ENCODE assay signal across 13 cellular contexts in the genomic region with DNA sequence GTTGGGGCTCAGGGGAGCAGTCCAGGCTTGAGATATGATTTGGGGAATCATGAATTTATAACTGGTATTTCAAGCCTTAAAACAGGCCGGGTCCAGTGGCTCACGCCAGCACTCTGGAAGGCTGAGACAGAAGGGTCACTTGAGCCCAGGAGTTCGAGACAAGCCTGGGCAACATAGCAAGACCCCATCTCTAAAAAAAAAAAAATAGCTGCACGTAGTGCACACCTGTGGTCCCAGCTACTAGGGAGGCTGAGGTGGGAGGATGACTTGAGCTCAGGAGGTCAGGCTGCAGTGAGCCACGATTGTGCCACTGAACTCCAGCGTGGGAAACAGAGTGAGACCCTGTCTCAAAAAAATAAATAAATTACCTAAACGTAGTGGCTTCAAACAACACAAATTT.
"Had no signal": no experiment of that assay in that cellular context is flagged by ENCODE, and none has a peak within 500 bp of the region (broad histone marks: within the 10 kb centered on the region; RNA-seq: fewer than 3 reads in every experiment).

No MANE protein-coding gene starts in this region.

- H3K27ac ChIP-seq: ascending aorta, left ventricle myocardium inferior, right atrium auricular region had no signal

- DNase-seq: activated CD4-positive, alpha-beta T cell treated with anti-CD3 and anti-CD28 coated beads, Interleukin-2, amount 10 ng/mL, durations not matched to agents 24 days and 14 days; activated CD4-positive, CD25-positive, alpha-beta regulatory T cell; activated CD8-positive, alpha-beta memory T cell treated with anti-CD3 and anti-CD28 coated beads for 24 hours; activated naive CD4-positive, alpha-beta T cell treated with anti-CD3 and anti-CD28 coated beads, Interleukin-2, amount 10 ng/mL, durations not matched to agents 7 days and 5 days; left ventricle myocardium inferior; occipital lobe; stimulated activated naive CD8-positive, alpha-beta T cell treated with anti-CD3 and anti-CD28 coated beads, Interleukin-15, Interleukin-2, amounts not matched to agents 100 U/mL and 50 U/mL, for 24 hours had no signal

- H3K4me3 Mint-ChIP-seq: activated CD4-positive, alpha-beta T cell treated with anti-CD3 and anti-CD28 coated beads, Interleukin-2, amount 10 ng/mL, durations not matched to agents 24 days and 14 days; activated naive CD4-positive, alpha-beta T cell treated with anti-CD3 and anti-CD28 coated beads, Interleukin-2, amount 10 ng/mL, durations not matched to agents 7 days and 5 days; activated T-helper 1 cell treated with anti-CD3 and anti-CD28 coated beads, Interleukin-12 subunit alpha, Interleukin-12 subunit beta, Interleukin-2, Interleukin-4 antibody, amounts not matched to agents 30 ng/mL and 10 ng/mL and 1 ng/mL, durations not matched to agents 14 hours and 24 hours and 36 hours; memory B cell; nephron; T-helper 2 cell treated with Interferon-gamma antibody and Interleukin-4, amounts not matched to agents 5 μg/mL and 100 μg/mL, for 36 hours had no signal

- H3K27ac Mint-ChIP-seq: activated CD4-positive, alpha-beta T cell treated with anti-CD3 and anti-CD28 coated beads, Interleukin-2, amount 10 ng/mL, durations not matched to agents 24 days and 14 days; activated naive CD4-positive, alpha-beta T cell treated with anti-CD3 and anti-CD28 coated beads, Interleukin-2, amount 10 ng/mL, durations not matched to agents 7 days and 5 days; activated T-helper 1 cell treated with anti-CD3 and anti-CD28 coated beads, Interleukin-12 subunit alpha, Interleukin-12 subunit beta, Interleukin-2, Interleukin-4 antibody, amounts not matched to agents 30 ng/mL and 10 ng/mL and 1 ng/mL, durations not matched to agents 14 hours and 24 hours and 36 hours; memory B cell; T-helper 2 cell treated with Interferon-gamma antibody and Interleukin-4, amounts not matched to agents 5 μg/mL and 100 μg/mL, for 36 hours had no signal

- H3K27me3 Mint-ChIP-seq: activated CD4-positive, alpha-beta T cell treated with anti-CD3 and anti-CD28 coated beads, Interleukin-2, amount 10 ng/mL, durations not matched to agents 24 days and 14 days had no signal

- ATAC-seq: stimulated activated naive CD8-positive, alpha-beta T cell treated with anti-CD3 and anti-CD28 coated beads, Interleukin-15, Interleukin-2, amounts not matched to agents 100 U/mL and 50 U/mL, for 24 hours had no signal

- H3K9me3 Mint-ChIP-seq: activated CD4-positive, alpha-beta T cell treated with anti-CD3 and anti-CD28 coated beads, Interleukin-2, amount 10 ng/mL, durations not matched to agents 24 days and 14 days; activated naive CD4-positive, alpha-beta T cell treated with anti-CD3 and anti-CD28 coated beads, Interleukin-2, amount 10 ng/mL, durations not matched to agents 7 days and 5 days; activated T-helper 1 cell treated with anti-CD3 and anti-CD28 coated beads, Interleukin-12 subunit alpha, Interleukin-12 subunit beta, Interleukin-2, Interleukin-4 antibody, amounts not matched to agents 30 ng/mL and 10 ng/mL and 1 ng/mL, durations not matched to agents 14 hours and 24 hours and 36 hours; memory B cell; nephron; T-helper 2 cell treated with Interferon-gamma antibody and Interleukin-4, amounts not matched to agents 5 μg/mL and 100 μg/mL, for 36 hours had no signal

- H3K4me1 Mint-ChIP-seq: activated CD4-positive, alpha-beta T cell treated with anti-CD3 and anti-CD28 coated beads, Interleukin-2, amount 10 ng/mL, durations not matched to agents 24 days and 14 days; activated naive CD4-positive, alpha-beta T cell treated with anti-CD3 and anti-CD28 coated beads, Interleukin-2, amount 10 ng/mL, durations not matched to agents 7 days and 5 days; memory B cell had no signal

- H3K9me3 ChIP-seq: ascending aorta, left ventricle myocardium inferior, right atrium auricular region had no signal

- H3K4me3 ChIP-seq: ascending aorta, left ventricle myocardium inferior, right atrium auricular region had no signal

- H3K36me3 Mint-ChIP-seq: activated naive CD4-positive, alpha-beta T cell treated with anti-CD3 and anti-CD28 coated beads, Interleukin-2, amount 10 ng/mL, durations not matched to agents 7 days and 5 days; memory B cell had no signal
